In genomic region chr18:61173579-61173978, GRCh38 we compare ENCODE assay signal across 15 cellular contexts.
A peak's percentile ranks its signal among the peaks of the same experiment; 100 is the strongest.
DNase-seq lines count a peak whose midpoint lies in the region; ATAC-seq and TF ChIP-seq lines count a peak whose summit lies in the region.
"Had no signal": no experiment of that assay in that cellular context is flagged by ENCODE, and none has a peak within 500 bp of the region (broad histone marks: within the 10 kb centered on the region; RNA-seq: fewer than 3 reads in every experiment).

No MANE protein-coding gene starts in this region.

- no peak for TF ChIP-seq CTCF in RWPE2 (IDR thresholded peaks at IDR 0.05; ENCODE audit: poor library complexity, severe bottlenecking)

- H3K27me3 ChIP-seq in RWPE2 (ENCODE audit: insufficient read depth, poor library complexity, severe bottlenecking), result no peaks in the 10 kb centered on the region
- H3K27me3 ChIP-seq: BE2C had no signal

- no peaks in the 10 kb centered on the region for H3K9me3 ChIP-seq in RWPE2 (ENCODE audit: severe bottlenecking)
- H3K9me3 ChIP-seq: BE2C had no signal

- no peak overlapping the region for H3K27ac ChIP-seq in RWPE2 (ENCODE audit: poor library complexity, severe bottlenecking)
- H3K27ac ChIP-seq: C4-2B had no signal

- peak; percentile 41; the same call in 2 of the 3 replicates for ATAC-seq in RWPE2 (ENCODE audit: low read depth)
- peak; percentile 72 for ATAC-seq in esophagus mucosa
- no peak for ATAC-seq in HG03439 (IDR thresholded peaks at IDR 0.05; ENCODE audit: unreplicated experiment)
- ATAC-seq: GM23338 had no signal

- DNase-seq in DMS153 (lab: John Stamatoyannopoulos, UW) (peak; percentile 61), HPDE6-E6E7 (ENCODE audit: extremely low spot score) (peak; percentile 12), RWPE2 (ENCODE audit: low spot score) (no peak), NAMALWA (ENCODE audit: low spot score) (no peak)
- no peak for DNase-seq in activated CD8-positive, alpha-beta memory T cell treated with anti-CD3 and anti-CD28 coated beads for 24 hours
- DNase-seq: BE2C; CD4-positive, alpha-beta memory T cell; DND-41; GDM1; H7; IMR-90 had no signal

- no peak overlapping the region for H3K4me3 ChIP-seq in RWPE2 (ENCODE audit: severe bottlenecking)
- H3K4me3 ChIP-seq: GM23338 had no signal

- H3K36me3 ChIP-seq in RWPE2 (ENCODE audit: low read depth), result no peaks in the 10 kb centered on the region
- H3K36me3 ChIP-seq: BE2C had no signal

- H3K4me1 ChIP-seq in RWPE2 (ENCODE audit: insufficient read depth, poor library complexity, severe bottlenecking), result no peaks in the 10 kb centered on the region
- H3K4me1 ChIP-seq: BE2C had no signal

Comparison
In these comparisons a context has a peak if more than half of its experiments do, and no peak if none do; other contexts are left out.
1. DNase-seq: peak in DMS153 (single experiment) and HPDE6-E6E7 (single experiment); none in RWPE2 (single experiment), NAMALWA (single experiment) and activated CD8-positive, alpha-beta memory T cell treated with anti-CD3 and anti-CD28 coated beads for 24 hours (single experiment).